Comparison of ENCODE assay signal across 8 cellular contexts in the genomic region with DNA sequence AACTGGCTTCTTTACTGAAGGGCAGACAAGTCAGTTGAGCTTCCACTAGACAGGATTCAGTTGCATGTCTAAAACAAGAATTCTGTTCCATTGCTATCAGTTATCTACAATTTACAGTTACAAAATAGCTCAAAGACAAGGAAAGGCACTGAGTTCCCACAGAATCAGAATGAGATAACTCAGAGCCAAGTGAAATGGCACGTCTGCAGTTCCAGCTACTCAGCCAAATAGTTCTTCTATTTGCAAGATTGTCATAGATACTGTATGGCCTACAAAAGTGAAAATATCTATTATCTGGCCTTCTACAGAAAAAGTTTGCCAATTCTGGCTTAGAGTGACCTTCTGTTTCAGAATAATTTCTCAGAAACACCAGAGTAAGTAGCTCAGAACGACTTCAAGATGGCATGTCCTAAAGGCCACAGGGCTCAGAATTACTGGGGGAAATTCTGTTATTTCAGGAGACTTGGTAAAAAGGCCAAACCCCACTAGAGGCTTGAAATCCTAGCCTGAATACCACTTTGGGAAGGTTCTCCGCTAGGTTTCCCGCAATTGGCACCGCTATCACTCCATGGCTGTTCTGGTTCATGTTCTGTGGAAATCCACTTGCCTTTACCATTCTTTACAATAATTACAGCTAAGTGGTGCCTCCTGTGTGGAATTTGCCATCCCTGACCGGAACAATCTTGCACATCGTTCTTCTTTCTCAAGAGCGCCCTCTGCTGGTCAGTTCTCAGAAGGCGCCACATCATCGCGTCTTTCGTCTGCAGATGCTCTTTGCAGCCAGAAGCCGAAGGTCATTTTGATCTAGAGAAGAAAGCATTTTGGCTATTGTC. TPM values are rescaled to one million over a fixed set of nuclear protein-coding genes. Genes with fewer than 3 reads are reported as not detected.
A peak's percentile ranks its signal among the peaks of the same experiment; 100 is the strongest.
DNase-seq lines count a peak whose midpoint lies in the region; ATAC-seq, FAIRE-seq and TF ChIP-seq lines count a peak whose summit lies in the region.

No MANE protein-coding gene starts in this region.

- ATAC-seq in HG03097 (IDR thresholded peaks at IDR 0.05; ENCODE audit: low FRiP score, unreplicated experiment) = no peak

- TF ChIP-seq POLR2A in H54 (IDR thresholded peaks at IDR 0.05; ENCODE audit: low read depth, low read length) = no peak

- peak; percentile 84 for DNase-seq in COLO668 (lab: John Stamatoyannopoulos, UW; ENCODE audit: unreplicated experiment)
- DNase-seq in H54 (ENCODE audit: insufficient read length, low spot score) = peak; percentile 38
- DNase-seq in NCI-H146 (lab: John Stamatoyannopoulos, UW) = peak; percentile 76
- peak; percentile 53 to 80 (median 72) for DNase-seq in T-helper 1 cell
- DNase-seq in adipocyte (ENCODE audit: low read depth) = peak; percentile 93
- peak; percentile 81 for DNase-seq in left ventricle myocardium inferior
- peak; percentile 87 for DNase-seq in retina

- TF ChIP-seq CTCF in left ventricle myocardium inferior (IDR thresholded peaks at IDR 0.05; ENCODE audit: borderline replicate concordance) = peak; percentile 93

- H3K4me3 ChIP-seq in adipocyte (ENCODE audit: low read length) = no peak overlapping the region
- no peak overlapping the region for H3K4me3 ChIP-seq in left ventricle myocardium inferior

- FAIRE-seq in H54 (lab: Jason Lieb, UNC) = peak; percentile 80

- peaks cover 13% of the 10 kb centered on the region for H3K4me1 ChIP-seq in adipocyte (ENCODE audit: control insufficient read depth, insufficient read depth, low read length)
- peaks cover 7% of the 10 kb centered on the region for H3K4me1 ChIP-seq in left ventricle myocardium inferior

- peak overlapping the region; percentile 7 for H3K9ac ChIP-seq in adipocyte (ENCODE audit: low read length)

- no peaks in the 10 kb centered on the region for H3K9me3 ChIP-seq in adipocyte (ENCODE audit: control insufficient read depth, low read length)
- H3K9me3 ChIP-seq in left ventricle myocardium inferior (replicated peaks) = no peaks in the 10 kb centered on the region

- H3K36me3 ChIP-seq in adipocyte (ENCODE audit: control insufficient read depth, insufficient read depth, low read length, severe bottlenecking) (no peaks in the 10 kb centered on the region), left ventricle myocardium inferior (no peaks in the 10 kb centered on the region)

- H3K27me3 ChIP-seq in adipocyte (replicated peaks; ENCODE audit: control insufficient read depth, insufficient read depth, low read length) (peaks cover 4% of the 10 kb centered on the region), left ventricle myocardium inferior (ENCODE audit: low read depth) (no peaks in the 10 kb centered on the region)

- H3K27ac ChIP-seq in left ventricle myocardium inferior (replicated peaks) = peak overlapping the region; percentile 66

- intact Hi-C loops in left ventricle myocardium inferior (cut with micrococcal nuclease) = loop anchor here (10.0 kb wide), 1 partner anchor 194 kb away; no protein-coding TSS in a partner anchor

RNA-seq across cellular contexts. Expression of a gene that starts 10.6 kb away (rescaled TPM):
- 237 TPM for total RNA-seq in left ventricle myocardium inferior

Comparison
In these comparisons a context has a peak if more than half of its experiments do, and no peak if none do; other contexts are left out.
1. DNase-seq: peak in every context shown above with its lines; median percentile 93 in adipocyte; 87 in retina; 84 in COLO668; 81 in left ventricle myocardium inferior; 76 in NCI-H146; 72 in T-helper 1 cell; 38 in H54.